17 cellular contexts compared by ENCODE assay signal in the genomic region with DNA sequence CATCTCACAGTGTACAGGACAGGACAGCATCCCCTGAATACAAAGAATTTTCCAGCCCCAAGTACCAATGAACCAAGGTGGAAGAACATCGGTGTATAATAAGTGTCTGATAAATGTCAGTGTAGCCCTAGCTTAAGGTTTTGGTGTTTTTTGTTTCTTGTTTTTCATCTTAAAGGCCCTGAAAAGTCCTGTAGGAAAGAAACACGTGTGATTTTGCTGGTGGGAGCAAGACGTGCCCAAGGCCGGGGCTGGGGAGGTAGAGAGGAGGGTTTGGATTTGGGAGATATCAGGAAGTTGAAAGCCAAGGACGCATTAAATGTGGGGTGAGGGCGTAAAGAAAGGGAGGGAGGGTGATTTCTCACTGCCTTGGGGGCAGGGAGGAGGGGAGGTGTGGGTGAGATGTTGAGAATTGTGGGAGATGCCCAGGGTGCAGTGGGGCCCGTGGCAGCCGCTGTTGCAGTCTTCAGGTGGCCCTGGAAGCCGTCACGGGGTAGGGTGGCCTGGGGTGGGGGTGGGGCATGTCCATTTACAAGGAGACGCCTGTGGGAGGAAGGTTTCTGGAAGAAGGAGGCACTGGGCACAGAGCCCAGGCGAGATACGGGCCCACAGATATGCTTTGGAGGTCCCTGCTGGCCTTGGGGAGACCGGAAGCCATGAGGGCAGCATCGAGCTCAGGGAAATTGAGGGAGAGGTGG. TPM values are rescaled to one million over a fixed set of nuclear protein-coding genes. Genes with fewer than 3 reads are reported as not detected.
DNase-seq lines count a peak whose midpoint lies in the region; ATAC-seq and TF ChIP-seq lines count a peak whose summit lies in the region.
"Had no signal": no experiment of that assay in that cellular context is flagged by ENCODE, and none has a peak within 500 bp of the region (broad histone marks: within the 10 kb centered on the region; RNA-seq: fewer than 3 reads in every experiment).

No MANE protein-coding gene starts in this region.

- DNase-seq in breast epithelium (ENCODE audit: low spot score in 2 of 2) (no peak), mammary epithelial cell (no peak), WTC11 (ENCODE audit: low spot score) (no peak), lower lobe of right lung (peak; percentile 74), upper lobe of right lung (peak; percentile 77), anterior cingulate cortex (lab: John Stamatoyannopoulos, UW) (no peak), NCI-H748 treated with DMSO at 0.1 percent for 48 hours (lab: John Stamatoyannopoulos, UW) (no peak), osteocyte (ENCODE audit: extremely low spot score, unreplicated experiment) (no peak)
- DNase-seq: 8988T; DMS153; NCI-H1417 treated with DMSO at 0.1 percent for 48 hours; NCI-H2029 treated with DMSO at 0.1 percent for 48 hours; NCI-H526 treated with DMSO at 0.1 percent for 48 hours; NK-92 treated with Interleukin-12 subunit alpha and Interleukin-12 subunit beta, amount 100 ng/mL, for 24 hours had no signal

- POLR2A ChIA-PET in WTC11 (lab: Charles Lee), result no interaction called here

- H3K36me3 ChIP-seq in breast epithelium (no peaks in the 10 kb centered on the region), mammary epithelial cell (ENCODE audit: insufficient read depth, low read length) (no peaks in the 10 kb centered on the region), lower lobe of right lung (peaks cover 6% of the 10 kb centered on the region), upper lobe of right lung (no peaks in the 10 kb centered on the region)
- H3K36me3 ChIP-seq: BLaER1 treated with 17β-estradiol and CSF1 and Interleukin-3, amounts not matched to agents 10 nM and 100 nM; HAP-1 had no signal

- no peak overlapping the region for H2AFZ ChIP-seq in mammary epithelial cell (ENCODE audit: low read depth, low read length)

- H3K4me2 ChIP-seq in mammary epithelial cell (ENCODE audit: insufficient read depth, low read depth, low read length), result no peak overlapping the region
- H3K4me2 ChIP-seq: BLaER1 treated with 17β-estradiol and CSF1 and Interleukin-3, amounts not matched to agents 10 nM and 100 nM had no signal

- peaks cover 7% of the 10 kb centered on the region for H3K79me2 ChIP-seq in mammary epithelial cell (ENCODE audit: insufficient read depth, low read length)

- H3K9me3 Mint-ChIP-seq in WTC11 (no peaks in the 10 kb centered on the region), osteocyte (ENCODE audit: unreplicated experiment) (no peaks in the 10 kb centered on the region)

- H3K27me3 ChIP-seq in breast epithelium, result no peaks in the 10 kb centered on the region
- no peaks in the 10 kb centered on the region for H3K27me3 ChIP-seq in mammary epithelial cell (ENCODE audit: insufficient read depth, low read length)
- peaks cover 19% of the 10 kb centered on the region for H3K27me3 ChIP-seq in lower lobe of right lung (ENCODE audit: low read depth)
- peaks cover 2% of the 10 kb centered on the region for H3K27me3 ChIP-seq in upper lobe of right lung

- TF ChIP-seq CTCF in breast epithelium (IDR thresholded peaks at IDR 0.05) (no peak), mammary epithelial cell (conservative IDR thresholded peaks at IDR 0.05 in 1 of 2, IDR thresholded peaks at IDR 0.05 in 1 of 2; ENCODE audit: extremely low read depth in 1 of 2, insufficient read depth in 1 of 2, low read depth in 1 of 2, low read length in 2 of 2) (no peak), WTC11 (IDR thresholded peaks at IDR 0.05) (no peak), lower lobe of right lung (IDR thresholded peaks at IDR 0.05) (no peak), upper lobe of right lung (IDR thresholded peaks at IDR 0.05) (no peak), osteocyte (IDR thresholded peaks at IDR 0.05) (no peak)

- H3K9ac ChIP-seq in mammary epithelial cell (ENCODE audit: insufficient read depth, low read length), result no peak overlapping the region
- H3K9ac ChIP-seq: BLaER1 treated with 17β-estradiol and CSF1 and Interleukin-3, amounts not matched to agents 10 nM and 100 nM had no signal

- H3K4me3 ChIP-seq in breast epithelium (peak overlapping the region in 1 of 3 donors; percentile 2), mammary epithelial cell (replicated peaks in 1 of 3; ENCODE audit: insufficient read depth in 1 of 3, low read depth in 2 of 3, low read length in 3 of 3) (no peak overlapping the region), lower lobe of right lung (no peak overlapping the region), upper lobe of right lung (no peak overlapping the region)
- H3K4me3 ChIP-seq: BLaER1 treated with 17β-estradiol and CSF1 and Interleukin-3, amounts not matched to agents 10 nM and 100 nM; HAP-1 had no signal

- CTCF ChIA-PET in mammary epithelial cell (lab: Charles Lee; ENCODE audit: low non-redundant PET), result no interaction called here
- CTCF ChIA-PET in WTC11 (lab: Charles Lee), result interaction anchor here (0.6 to 5.3 kb wide), 3 partner anchors 34 to 383 kb away, joined by 3 to 87 read pairs (median 4); no protein-coding TSS in a partner anchor

- ATAC-seq in WTC11 (no peak), lower lobe of right lung (peak; percentile 70), upper lobe of right lung (peak; percentile 66)
- ATAC-seq: Right ventricle myocardium inferior had no signal

- H3K4me3 Mint-ChIP-seq in WTC11 (no peak overlapping the region), osteocyte (ENCODE audit: unreplicated experiment) (no peak overlapping the region)

- H3K9me3 ChIP-seq in breast epithelium, result no peaks in the 10 kb centered on the region
- no peaks in the 10 kb centered on the region for H3K9me3 ChIP-seq in mammary epithelial cell (replicated peaks; ENCODE audit: insufficient read depth, low read length)
- H3K9me3 ChIP-seq in lower lobe of right lung, result no peaks in the 10 kb centered on the region
- no peaks in the 10 kb centered on the region for H3K9me3 ChIP-seq in upper lobe of right lung
- H3K9me3 ChIP-seq: HAP-1 had no signal

- in situ Hi-C loops in mammary epithelial cell (cut with MboI; ENCODE audit: low sequenced_read_pairs in 2 of 2), result no loop called here

- peaks cover 18% of the 10 kb centered on the region for H3K4me1 Mint-ChIP-seq in WTC11
- H3K4me1 Mint-ChIP-seq in osteocyte (ENCODE audit: unreplicated experiment), result no peaks in the 10 kb centered on the region

- dilution Hi-C loops in mammary epithelial cell (cut with HindIII; ENCODE audit: low sequenced_read_pairs), result no loop called here

- BruUV-seq in mammary epithelial cell (replicated peaks; lab: Mats Ljungman, UMichigan), result no TSS peak

- TF ChIP-seq POLR2A in breast epithelium (IDR thresholded peaks at IDR 0.05), result no peak

- intact Hi-C loops in breast epithelium (cut with DNase I; ENCODE audit: low total_unique reads), result no loop called here
- intact Hi-C loops in mammary epithelial cell (cut with micrococcal nuclease), result no loop called here
- intact Hi-C loops in lower lobe of right lung (cut with DNase I), result no loop called here
- intact Hi-C loops in upper lobe of right lung (cut with DNase I), result no loop called here

- WGBS in mammary epithelial cell (ENCODE audit: low coverage, missing lambda C conversion rate), result 84% methylated on average over 6 of the region's 15 CpGs

- H3K27me3 Mint-ChIP-seq in WTC11 (ENCODE audit: low read depth) (no peaks in the 10 kb centered on the region), osteocyte (ENCODE audit: unreplicated experiment) (peaks cover 18% of the 10 kb centered on the region)

- no peaks in the 10 kb centered on the region for H4K20me1 ChIP-seq in mammary epithelial cell (ENCODE audit: insufficient read depth, low read length)

- peak overlapping the region; percentile 54; the same call in 1 of the 2 replicates for H3K27ac Mint-ChIP-seq in WTC11
- H3K27ac Mint-ChIP-seq in osteocyte (ENCODE audit: unreplicated experiment), result no peak overlapping the region

- no peaks in the 10 kb centered on the region for H3K4me1 ChIP-seq in breast epithelium
- no peaks in the 10 kb centered on the region for H3K4me1 ChIP-seq in mammary epithelial cell (ENCODE audit: insufficient read depth, low read length)
- no peaks in the 10 kb centered on the region for H3K4me1 ChIP-seq in lower lobe of right lung
- H3K4me1 ChIP-seq in upper lobe of right lung, result no peaks in the 10 kb centered on the region
- H3K4me1 ChIP-seq: HAP-1 had no signal

- H3K36me3 Mint-ChIP-seq in WTC11 (peaks cover 3% of the 10 kb centered on the region; the same call in 1 of the 2 replicates), osteocyte (ENCODE audit: unreplicated experiment) (no peaks in the 10 kb centered on the region)

- H3K27ac ChIP-seq in breast epithelium (peak overlapping the region; percentile 52 to 62), mammary epithelial cell (ENCODE audit: insufficient read depth, low read depth, low read length) (no peak overlapping the region), lower lobe of right lung (peak overlapping the region; percentile 38), upper lobe of right lung (peak overlapping the region; percentile 24)
- H3K27ac ChIP-seq: BLaER1 treated with 17β-estradiol and CSF1 and Interleukin-3, amounts not matched to agents 10 nM and 100 nM had no signal

RNA-seq across cellular contexts. Expression of gene CAMSAP3, which starts 6.7 kb away (rescaled TPM):
- total RNA-seq in breast epithelium (10 to 100 TPM in 1 of 3 donors, 1 to 10 TPM in 1, not detected in 1; 5.6 to 14.2 TPM), mammary epithelial cell (1 to 10 TPM; 3.8 to 10.0 TPM), WTC11 (2021) (27.8 to 34.6 TPM (median 32.1 TPM) in 3 replicates), lower lobe of right lung (25.6 TPM), upper lobe of right lung (29.1 TPM), osteocyte (0.57 and 1.1 TPM in 2 replicates)
- polyA plus RNA-seq in mammary epithelial cell, result 5.4 TPM
- 0.52 TPM for polyA minus RNA-seq in mammary epithelial cell

RNA-seq across cellular contexts. Expression of gene XAB2, which starts 27.0 kb away (rescaled TPM):
- total RNA-seq in breast epithelium (10 to 100 TPM; 41.3 to 49.0 (median 41.9) TPM), mammary epithelial cell (10 to 100 TPM; 31.3 to 31.6 TPM), WTC11 (2021) (65.7 to 71.9 TPM (median 67.4 TPM) in 3 replicates), lower lobe of right lung (42.0 TPM), upper lobe of right lung (42.3 TPM), osteocyte (40.9 and 41.7 TPM in 2 replicates)
- 31.9 TPM for polyA plus RNA-seq in mammary epithelial cell
- polyA minus RNA-seq in mammary epithelial cell, result 39.0 TPM

RNA-seq across cellular contexts. Expression of gene PET100, which starts 27.2 kb away (rescaled TPM):
- total RNA-seq in breast epithelium (10 to 100 TPM; 23.7 to 40.4 (median 33.1) TPM), mammary epithelial cell (10 to 100 TPM in 1 of 2 donors, 1 to 10 TPM in 1; 2.2 to 64.8 TPM), WTC11 (2021) (111 to 126 TPM (median 122 TPM) in 3 replicates), lower lobe of right lung (82.6 TPM), upper lobe of right lung (93.2 TPM), osteocyte (89.7 and 122 TPM in 2 replicates)
- polyA plus RNA-seq in mammary epithelial cell, result 24.2 TPM
- not detected for polyA minus RNA-seq in mammary epithelial cell

RNA-seq across cellular contexts. Expression of gene PCP2, which starts 31.1 kb away (rescaled TPM):
- total RNA-seq in breast epithelium (1 to 10 TPM in 2 of 3 donors, not detected in 1; 4.9 to 6.7 TPM), mammary epithelial cell (under 1 TPM in 1 of 2 donors, not detected in 1; 0.66 TPM), WTC11 (2021) (0.48 to 1.1 TPM (median 0.85 TPM) in 3 replicates), lower lobe of right lung (3.5 TPM), upper lobe of right lung (3.5 TPM), osteocyte (not detected in 2 replicates)
- not detected for polyA plus RNA-seq in mammary epithelial cell
- polyA minus RNA-seq in mammary epithelial cell, result not detected

RNA-seq across cellular contexts. Expression of gene STXBP2, which starts 34.5 kb away (rescaled TPM):
- 10 to 100 TPM; 15.4 to 55.3 (median 37.0) TPM for total RNA-seq in breast epithelium
- total RNA-seq in mammary epithelial cell, result 10 to 100 TPM; 34.3 to 82.0 TPM
- 78.1 TPM for polyA plus RNA-seq in mammary epithelial cell
- polyA minus RNA-seq in mammary epithelial cell, result 108 TPM
- total RNA-seq in WTC11 (2021), result 68.9 to 79.3 TPM (median 73.0 TPM) in 3 replicates
- 200 TPM for total RNA-seq in lower lobe of right lung
- 162 TPM for total RNA-seq in upper lobe of right lung
- 11.6 and 13.6 TPM in 2 replicates for total RNA-seq in osteocyte

Comparison
In these comparisons a context has a peak if more than half of its experiments do, and no peak if none do; other contexts are left out.
1. DNase-seq: peak in lower lobe of right lung (single experiment) and upper lobe of right lung (single experiment); none in breast epithelium (0 of 2), mammary epithelial cell (single experiment), WTC11 (single experiment), anterior cingulate cortex (0 of 58), NCI-H748 treated with DMSO at 0.1 percent for 48 hours (single experiment) and osteocyte (single experiment).